19 cellular contexts compared by ENCODE assay signal in genomic region chr15:42020713-42021273, GRCh38. TPM values are rescaled to one million over a fixed set of nuclear protein-coding genes. Genes with fewer than 3 reads are reported as not detected.
DNase-seq lines count a peak whose midpoint lies in the region; ATAC-seq, FAIRE-seq and TF ChIP-seq lines count a peak whose summit lies in the region.
"Had no signal": no experiment of that assay in that cellular context is flagged by ENCODE, and none has a peak within 500 bp of the region (broad histone marks: within the 10 kb centered on the region; RNA-seq: fewer than 3 reads in every experiment).

PLA2G4E (minus strand) TSS chr15:42021042; CDS start chr15:42021030, 12 bp downstream.

- H3K4me1 Mint-ChIP-seq in activated naive CD4-positive, alpha-beta T cell treated with anti-CD3 and anti-CD28 coated beads, Interleukin-2, amount 10 ng/mL, durations not matched to agents 7 days and 5 days = no peaks in the 10 kb centered on the region
- H3K4me1 Mint-ChIP-seq in progenitor cell of endocrine pancreas (ENCODE audit: low read depth) = no peaks in the 10 kb centered on the region

- H3K9me3 Mint-ChIP-seq in activated naive CD4-positive, alpha-beta T cell treated with anti-CD3 and anti-CD28 coated beads, Interleukin-2, amount 10 ng/mL, durations not matched to agents 7 days and 5 days = no peaks in the 10 kb centered on the region
- H3K9me3 Mint-ChIP-seq in progenitor cell of endocrine pancreas (ENCODE audit: low read depth) = peaks cover 22% of the 10 kb centered on the region
- H3K9me3 Mint-ChIP-seq: CD4-positive, alpha-beta T cell had no signal

- CTCF ChIA-PET in activated naive CD4-positive, alpha-beta T cell treated with anti-CD3 and anti-CD28 coated beads, Interleukin-2, amount 10 ng/mL, durations not matched to agents 7 days and 5 days (lab: Charles Lee) = no interaction called here

- H3K27ac ChIP-seq in upper lobe of right lung (no peak within 1 kb of the TSS), small intestine (ENCODE audit: low read depth in 1 of 2, low read length in 1 of 2) (no peak within 1 kb of the TSS)
- H3K27ac ChIP-seq: 22Rv1 had no signal

- peaks cover 43% of the 10 kb centered on the region for H3K27me3 Mint-ChIP-seq in activated naive CD4-positive, alpha-beta T cell treated with anti-CD3 and anti-CD28 coated beads, Interleukin-2, amount 10 ng/mL, durations not matched to agents 7 days and 5 days
- H3K27me3 Mint-ChIP-seq in progenitor cell of endocrine pancreas = no peaks in the 10 kb centered on the region
- H3K27me3 Mint-ChIP-seq: CD4-positive, alpha-beta T cell had no signal

- H3K27me3 ChIP-seq in upper lobe of right lung (no peaks in the 10 kb centered on the region), small intestine (ENCODE audit: control insufficient read depth in 2 of 2, insufficient read depth in 2 of 2, low read length in 2 of 2) (no peaks in the 10 kb centered on the region)
- H3K27me3 ChIP-seq: BE2C had no signal

- WGBS in small intestine, 3 donors = 91 to 93% (median 92%) methylated on average over 5 of the region's 5 CpGs

- H3K36me3 Mint-ChIP-seq in activated naive CD4-positive, alpha-beta T cell treated with anti-CD3 and anti-CD28 coated beads, Interleukin-2, amount 10 ng/mL, durations not matched to agents 7 days and 5 days = no peaks in the 10 kb centered on the region
- H3K36me3 Mint-ChIP-seq in progenitor cell of endocrine pancreas (ENCODE audit: insufficient read depth) = peaks cover 6% of the 10 kb centered on the region

- H3K4me3 ChIP-seq in epithelial cell of esophagus (ENCODE audit: low read length) (peak within 1 kb of the TSS; percentile 21), upper lobe of right lung (no peak within 1 kb of the TSS), small intestine (ENCODE audit: low read depth in 1 of 2, low read length in 2 of 2) (no peak within 1 kb of the TSS)
- H3K4me3 ChIP-seq: K562 had no signal

- H3K4me1 ChIP-seq in upper lobe of right lung (no peaks in the 10 kb centered on the region), small intestine (ENCODE audit: control insufficient read depth in 2 of 2, insufficient read depth in 1 of 2, low read depth in 1 of 2, low read length in 1 of 2) (no peaks in the 10 kb centered on the region)

- TF ChIP-seq CTCF in epithelial cell of esophagus (IDR thresholded peaks at IDR 0.05; ENCODE audit: insufficient read depth, low read depth, low read length, missing control alignments) (no peak), progenitor cell of endocrine pancreas (IDR thresholded peaks at IDR 0.05; ENCODE audit: unreplicated experiment) (no peak), upper lobe of right lung (IDR thresholded peaks at IDR 0.05) (no peak)

- no peaks in the 10 kb centered on the region for H3K36me3 ChIP-seq in upper lobe of right lung
- H3K36me3 ChIP-seq in small intestine (ENCODE audit: control insufficient read depth in 2 of 2, insufficient read depth in 2 of 2, low read length in 2 of 2) = no peaks in the 10 kb centered on the region
- H3K36me3 ChIP-seq: BE2C had no signal

- H3K9me3 ChIP-seq in upper lobe of right lung (no peaks in the 10 kb centered on the region), small intestine (ENCODE audit: control insufficient read depth, low read depth) (no peaks in the 10 kb centered on the region)
- H3K9me3 ChIP-seq: BE2C had no signal

- no peak within 1 kb of the TSS for H3K27ac Mint-ChIP-seq in activated naive CD4-positive, alpha-beta T cell treated with anti-CD3 and anti-CD28 coated beads, Interleukin-2, amount 10 ng/mL, durations not matched to agents 7 days and 5 days
- H3K27ac Mint-ChIP-seq in progenitor cell of endocrine pancreas = peak within 1 kb of the TSS; percentile 78
- H3K27ac Mint-ChIP-seq: CD4-positive, alpha-beta T cell had no signal

- intact Hi-C loops in upper lobe of right lung (cut with DNase I) = no loop called here

- no peak for ATAC-seq in upper lobe of right lung
- ATAC-seq: HCT116, K562, Panc1 had no signal

- no peak within 1 kb of the TSS for H3K4me3 Mint-ChIP-seq in activated naive CD4-positive, alpha-beta T cell treated with anti-CD3 and anti-CD28 coated beads, Interleukin-2, amount 10 ng/mL, durations not matched to agents 7 days and 5 days
- H3K4me3 Mint-ChIP-seq in progenitor cell of endocrine pancreas (ENCODE audit: low read depth) = no peak within 1 kb of the TSS
- H3K4me3 Mint-ChIP-seq: CD4-positive, alpha-beta T cell had no signal

- peak; percentile 17 for DNase-seq in activated naive CD4-positive, alpha-beta T cell treated with anti-CD3 and anti-CD28 coated beads, Interleukin-2, amount 10 ng/mL, durations not matched to agents 7 days and 5 days
- no peak for DNase-seq in activated naive CD4-positive, alpha-beta T cell treated with anti-CD3 and anti-CD28 coated beads, Interleukin-2, amount 50 U/mL, for 16 hours
- DNase-seq in epithelial cell of esophagus (ENCODE audit: low read depth) (peak; percentile 77), progenitor cell of endocrine pancreas (ENCODE audit: low spot score, unreplicated experiment) (no peak), upper lobe of right lung (peak; percentile 51), small intestine (no peak), NCI-H524 (lab: John Stamatoyannopoulos, UW) (no peak), NK-92 (lab: John Stamatoyannopoulos, UW; ENCODE audit: unreplicated experiment) (no peak)
- DNase-seq: BE2C; CD4-positive, alpha-beta T cell; NCI-H1417 treated with DMSO at 0.1 percent for 48 hours; NCI-H2029 treated with DMSO at 0.1 percent for 48 hours; NCI-H510A treated with DMSO at 0.1 percent for 48 hours; SHP77 treated with DMSO at 0.1 percent for 48 hours had no signal

- no peak for FAIRE-seq in small intestine (lab: Jason Lieb, UNC)
- FAIRE-seq: K562 had no signal

RNA-seq across cellular contexts. Expression of gene PLA2G4E, which starts in this region (rescaled TPM):
- total RNA-seq in progenitor cell of endocrine pancreas (0.09 TPM in 1 of 2 replicates, not detected in the other), upper lobe of right lung (1.5 TPM)
- under 1 TPM in 1 of 3 donors, not detected in 2; 0.13 TPM for polyA plus RNA-seq in small intestine
- total RNA-seq: CD4-positive, alpha-beta T cell; K562 had no signal
- polyA plus RNA-seq: AG04450 had no signal

Comparison
In these comparisons a context has a peak if more than half of its experiments do, and no peak if none do; other contexts are left out.
1. DNase-seq: peak in activated naive CD4-positive, alpha-beta T cell treated with anti-CD3 and anti-CD28 coated beads, Interleukin-2, amount 10 ng/mL, durations not matched to agents 7 days and 5 days (single experiment), epithelial cell of esophagus (single experiment) and upper lobe of right lung (single experiment); none in activated naive CD4-positive, alpha-beta T cell treated with anti-CD3 and anti-CD28 coated beads, Interleukin-2, amount 50 U/mL, for 16 hours (single experiment), progenitor cell of endocrine pancreas (single experiment), small intestine (single experiment), NCI-H524 (0 of 2) and NK-92 (single experiment).